In genomic region chr2:133484106-133484505, GRCh38 we compare ENCODE assay signal across 22 cellular contexts.
DNase-seq lines count a peak whose midpoint lies in the region; ATAC-seq and TF ChIP-seq lines count a peak whose summit lies in the region.
"Had no signal": no experiment of that assay in that cellular context is flagged by ENCODE, and none has a peak within 500 bp of the region (broad histone marks: within the 10 kb centered on the region; RNA-seq: fewer than 3 reads in every experiment).

No MANE protein-coding gene starts in this region.

- peak; percentile 27 for TF ChIP-seq CTCF in AG09319 (IDR thresholded peaks at IDR 0.05; ENCODE audit: low read depth, low read length)

- ATAC-seq in GM21528 (IDR thresholded peaks at IDR 0.05; ENCODE audit: low FRiP score, unreplicated experiment): no peak
- ATAC-seq in HG03039 (IDR thresholded peaks at IDR 0.05; ENCODE audit: unreplicated experiment): no peak
- ATAC-seq in GM21390 (IDR thresholded peaks at IDR 0.05; ENCODE audit: unreplicated experiment): no peak
- ATAC-seq: activated CD8-positive, alpha-beta T cell treated with anti-CD3 and anti-CD28 coated beads for 36 hours; activated naive CD8-positive, alpha-beta T cell treated with anti-CD3 and anti-CD28 coated beads, Interleukin-2, amount 50 U/mL, for 24 hours; right lobe of liver; stimulated activated naive CD8-positive, alpha-beta T cell treated with anti-CD3 and anti-CD28 coated beads, Interleukin-15, amount 100 ng/mL, for 72 hours had no signal

- peak; percentile 37 for DNase-seq in AG09319 (ENCODE audit: extremely low read depth, low read depth)
- DNase-seq in GM04504 (ENCODE audit: low read depth): peak; percentile 47
- peak; percentile 54 for DNase-seq in amniotic epithelial cell (ENCODE audit: low read depth)
- DNase-seq in iris pigment epithelial cell (ENCODE audit: low read depth): peak; percentile 7
- no peak for DNase-seq in hypothalamus (lab: John Stamatoyannopoulos, UW)
- DNase-seq: activated CD4-positive, alpha-beta T cell treated with anti-CD3 and anti-CD28 coated beads for 1 hour; activated CD8-positive, alpha-beta T cell treated with anti-CD3 and anti-CD28 coated beads for 36 hours; activated gamma-delta T cell; activated naive CD8-positive, alpha-beta T cell treated with anti-CD3 and anti-CD28 coated beads, Interleukin-2, amount 50 U/mL, for 24 hours; DMS53; MM.1S; NCI-H1436; NCI-H2107; NCI-H446 treated with DMSO at 0.1 percent for 48 hours; NK-92 treated with Interleukin-12 subunit alpha and Interleukin-12 subunit beta, amount 100 ng/mL, for 24 hours; right lobe of liver; stimulated activated CD4-positive, alpha-beta T cell treated with anti-CD3 and anti-CD28 coated beads, Interleukin-15, amount 100 ng/mL, for 24 hours; stimulated activated naive CD8-positive, alpha-beta T cell treated with anti-CD3 and anti-CD28 coated beads, Interleukin-15, amount 100 ng/mL, for 72 hours; thyroid gland had no signal

Comparison
In these comparisons a context has a peak if more than half of its experiments do, and no peak if none do; other contexts are left out.
1. DNase-seq: peak in AG09319 (single experiment), GM04504 (single experiment), amniotic epithelial cell (single experiment) and iris pigment epithelial cell (single experiment); none in hypothalamus (0 of 51).